Comparison of ENCODE assay signal across 8 cellular contexts in genomic region chrX:16436348-16437188, GRCh38.
DNase-seq lines count a peak whose midpoint lies in the region; ATAC-seq lines count a peak whose summit lies in the region.

No MANE protein-coding gene starts in this region.

- intact Hi-C loops in activated CD4-positive, alpha-beta memory T cell treated with anti-CD3 and anti-CD28 coated beads for 36 hours (cut with micrococcal nuclease): loop anchor here (2.0 to 5.0 kb wide), 3 partner anchors 234 to 749 kb away; no protein-coding TSS in a partner anchor

- ATAC-seq in HG02798 (IDR thresholded peaks at IDR 0.05; ENCODE audit: poor library complexity, unreplicated experiment) (peak; percentile 77), memory B cell (ENCODE audit: low read depth) (peak; percentile 51), GM21717 (IDR thresholded peaks at IDR 0.05; ENCODE audit: unreplicated experiment) (no peak)

- H3K36me3 Mint-ChIP-seq in activated CD4-positive, alpha-beta memory T cell treated with anti-CD3 and anti-CD28 coated beads for 36 hours: no peaks in the 10 kb centered on the region
- H3K36me3 Mint-ChIP-seq in memory B cell: no peaks in the 10 kb centered on the region

- H3K4me1 Mint-ChIP-seq in activated CD4-positive, alpha-beta memory T cell treated with anti-CD3 and anti-CD28 coated beads for 36 hours (ENCODE audit: low read depth): peaks cover 8% of the 10 kb centered on the region
- H3K4me1 Mint-ChIP-seq in memory B cell: no peaks in the 10 kb centered on the region

- H3K27ac Mint-ChIP-seq in activated CD4-positive, alpha-beta memory T cell treated with anti-CD3 and anti-CD28 coated beads for 36 hours: no peak overlapping the region
- H3K27ac Mint-ChIP-seq in memory B cell: no peak overlapping the region

- H3K4me3 Mint-ChIP-seq in activated CD4-positive, alpha-beta memory T cell treated with anti-CD3 and anti-CD28 coated beads for 36 hours: no peak overlapping the region
- H3K4me3 Mint-ChIP-seq in memory B cell: no peak overlapping the region

- CTCF ChIA-PET in activated CD4-positive, alpha-beta memory T cell treated with anti-CD3 and anti-CD28 coated beads for 36 hours (lab: Charles Lee): interaction anchor here (0.6 to 2.4 kb wide), 18 partner anchors 8 to 752 kb away, joined by 3 to 13 read pairs (median 3); partner anchors contain the start of gene S100G

- no peaks in the 10 kb centered on the region for H3K9me3 Mint-ChIP-seq in activated CD4-positive, alpha-beta memory T cell treated with anti-CD3 and anti-CD28 coated beads for 36 hours
- H3K9me3 Mint-ChIP-seq in memory B cell: no peaks in the 10 kb centered on the region

- POLR2A ChIA-PET in activated CD4-positive, alpha-beta memory T cell treated with anti-CD3 and anti-CD28 coated beads for 36 hours (lab: Charles Lee): no interaction called here

- DNase-seq in DMS53 treated with DMSO at 0.1 percent for 48 hours (lab: John Stamatoyannopoulos, UW; ENCODE audit: unreplicated experiment): peak; percentile 47
- peak; percentile 15 for DNase-seq in NCI-H524 treated with DMSO at 0.1 percent for 48 hours (lab: John Stamatoyannopoulos, UW)
- peak; percentile 74 for DNase-seq in activated CD4-positive, alpha-beta memory T cell treated with anti-CD3 and anti-CD28 coated beads for 36 hours
- peak; percentile 11 for DNase-seq in effector CD8-positive, alpha-beta T cell (lab: John Stamatoyannopoulos, UW)
- peak; percentile 30 to 57 for DNase-seq in memory B cell (ENCODE audit: low spot score in 2 of 2)
- peak; percentile 9 to 26 for DNase-seq in stimulated activated CD8-positive, alpha-beta memory T cell treated with anti-CD3 and anti-CD28 coated beads, Interleukin-2, amount 100 ng/mL, for 1 hour (ENCODE audit: low read depth in 2 of 2)

- no peaks in the 10 kb centered on the region for H3K27me3 Mint-ChIP-seq in activated CD4-positive, alpha-beta memory T cell treated with anti-CD3 and anti-CD28 coated beads for 36 hours
- peaks cover 5% of the 10 kb centered on the region for H3K27me3 Mint-ChIP-seq in memory B cell

Comparison
In these comparisons a context has a peak if more than half of its experiments do, and no peak if none do; other contexts are left out.
1. DNase-seq: peak in every context shown above with its lines; median percentile 74 in activated CD4-positive, alpha-beta memory T cell treated with anti-CD3 and anti-CD28 coated beads for 36 hours; 47 in DMS53 treated with DMSO at 0.1 percent for 48 hours; 44 in memory B cell; 18 in stimulated activated CD8-positive, alpha-beta memory T cell treated with anti-CD3 and anti-CD28 coated beads, Interleukin-2, amount 100 ng/mL, for 1 hour; 15 in NCI-H524 treated with DMSO at 0.1 percent for 48 hours; 11 in effector CD8-positive, alpha-beta T cell.